ENCODE assay signal across 9 cellular contexts in the genomic region with DNA sequence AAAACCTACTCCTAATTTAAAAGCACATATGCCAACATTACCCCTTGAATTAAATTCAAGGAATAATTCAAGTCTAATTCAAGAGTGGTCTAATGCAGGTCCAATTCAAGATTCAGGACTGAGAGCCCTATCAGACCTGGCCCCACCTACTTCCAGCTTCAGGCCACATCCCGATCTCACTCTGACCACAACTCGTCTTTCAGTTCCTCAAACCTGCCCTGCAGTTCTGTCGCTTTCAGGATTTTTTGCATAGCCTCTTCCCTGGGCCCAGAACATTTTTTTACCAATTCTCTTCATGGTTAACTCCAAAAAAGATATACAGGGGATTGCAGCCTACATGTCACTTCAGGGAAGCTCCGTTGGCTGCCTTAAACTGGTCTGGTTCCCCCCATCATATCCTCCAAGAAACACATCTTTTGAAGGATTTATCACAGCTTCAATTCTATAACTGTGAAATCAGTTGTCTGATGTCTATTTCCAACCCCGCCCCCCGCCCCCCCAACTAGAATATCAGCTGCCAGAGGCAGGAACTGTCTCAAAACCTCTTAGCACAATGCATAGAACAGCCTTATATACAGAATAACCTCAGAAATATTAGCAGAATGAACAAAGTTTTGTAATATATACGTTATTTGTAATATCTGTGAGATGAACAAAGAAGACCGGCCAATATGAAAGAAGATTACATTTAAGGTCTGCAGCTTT. TPM values are rescaled to one million over a fixed set of nuclear protein-coding genes. Genes with fewer than 3 reads are reported as not detected.
A peak's percentile ranks its signal among the peaks of the same experiment; 100 is the strongest.
DNase-seq lines count a peak whose midpoint lies in the region; ATAC-seq and TF ChIP-seq lines count a peak whose summit lies in the region.
"Had no signal": no experiment of that assay in that cellular context is flagged by ENCODE, and none has a peak within 500 bp of the region (broad histone marks: within the 10 kb centered on the region; RNA-seq: fewer than 3 reads in every experiment).

No MANE protein-coding gene starts in this region.

- peaks cover 85% of the 10 kb centered on the region for H3K79me2 ChIP-seq in DOHH2 (ENCODE audit: control insufficient read depth, low read length)

- peak overlapping the region; percentile 81 for H3K27ac ChIP-seq in DOHH2 (ENCODE audit: low read depth, low read length)
- H3K27ac ChIP-seq in spleen: peak overlapping the region in 4 of 8 donors; percentile 36 to 53 (median 45)

- H3K4me3 ChIP-seq in DOHH2 (ENCODE audit: low read length): peak overlapping the region; percentile 51
- H3K4me3 ChIP-seq in spleen: peak overlapping the region in 1 of 8 donors; percentile 21

- no peak for TF ChIP-seq POLR2A in spleen (IDR thresholded peaks at IDR 0.05)

- peak overlapping the region; percentile 0 for H3K27ac Mint-ChIP-seq in activated CD8-positive, alpha-beta T cell treated with anti-CD3 and anti-CD28 coated beads, Interleukin-2, amount 10 ng/mL, durations not matched to agents 7 days and 5 days

- peaks cover 11% of the 10 kb centered on the region for H3F3A ChIP-seq in DOHH2 (ENCODE audit: control insufficient read depth, insufficient read depth)

- H3K4me1 ChIP-seq in DOHH2 (ENCODE audit: control insufficient read depth, low read length): peaks cover 78% of the 10 kb centered on the region
- H3K4me1 ChIP-seq in spleen: peaks cover 30 to 94% (median 71%) of the 10 kb centered on the region in 6 donors

- peaks cover 15% of the 10 kb centered on the region for H3K36me3 Mint-ChIP-seq in activated CD8-positive, alpha-beta T cell treated with anti-CD3 and anti-CD28 coated beads, Interleukin-2, amount 10 ng/mL, durations not matched to agents 7 days and 5 days (ENCODE audit: low read depth)

- TF ChIP-seq CTCF in DOHH2 (IDR thresholded peaks at IDR 0.05; ENCODE audit: low read depth, low read length, poor library complexity, severe bottlenecking): no peak
- no peak for TF ChIP-seq CTCF in spleen (IDR thresholded peaks at IDR 0.05 in 8 of 11, conservative IDR thresholded peaks at IDR 0.05 in 3 of 11)

- no peaks in the 10 kb centered on the region for H3K9me3 ChIP-seq in DOHH2 (ENCODE audit: control insufficient read depth, insufficient read depth, low read length)
- H3K9me3 ChIP-seq in spleen: no peaks in the 10 kb centered on the region

- no peaks in the 10 kb centered on the region for H3K9me3 Mint-ChIP-seq in activated CD8-positive, alpha-beta T cell treated with anti-CD3 and anti-CD28 coated beads, Interleukin-2, amount 10 ng/mL, durations not matched to agents 7 days and 5 days (ENCODE audit: insufficient read depth)

- intact Hi-C loops in spleen (cut with DNase I; ENCODE audit: low total_unique reads): no loop called here

- H3K4me1 Mint-ChIP-seq in activated CD8-positive, alpha-beta T cell treated with anti-CD3 and anti-CD28 coated beads, Interleukin-2, amount 10 ng/mL, durations not matched to agents 7 days and 5 days (ENCODE audit: low read depth): peaks cover 71% of the 10 kb centered on the region

- WGBS in spleen, 5 donors: 28 to 42% (median 35%) methylated on average over 7 to 8 of the region's 8 CpGs

- CTCF ChIA-PET in activated CD8-positive, alpha-beta T cell treated with anti-CD3 and anti-CD28 coated beads, Interleukin-2, amount 10 ng/mL, durations not matched to agents 7 days and 5 days (lab: Charles Lee): interaction anchor here (0.9 to 1.5 kb wide), 4 partner anchors 21 to 260 kb away, joined by 3 to 5 read pairs (median 4); a partner anchor contains a TSS

- POLR2A ChIA-PET in activated CD8-positive, alpha-beta T cell treated with anti-CD3 and anti-CD28 coated beads, Interleukin-2, amount 10 ng/mL, durations not matched to agents 7 days and 5 days (lab: Charles Lee): interaction anchor here (2.4 kb wide), 1 partner anchor 20 kb away, joined by 19 read pairs; a partner anchor contains a TSS

- H3K36me3 ChIP-seq in DOHH2 (ENCODE audit: control insufficient read depth, low read length): peaks cover 30% of the 10 kb centered on the region
- peaks cover 0 to 18% (median 0%) of the 10 kb centered on the region in 6 donors for H3K36me3 ChIP-seq in spleen

- H3K27me3 ChIP-seq in DOHH2 (ENCODE audit: control insufficient read depth, low read length): no peaks in the 10 kb centered on the region
- H3K27me3 ChIP-seq in spleen (replicated peaks in 1 of 7): no peaks in the 10 kb centered on the region

- H4K20me1 ChIP-seq in DOHH2 (ENCODE audit: control insufficient read depth, insufficient read depth, low read depth, low read length): peaks cover 32% of the 10 kb centered on the region

- H3K4me2 ChIP-seq in DOHH2 (ENCODE audit: low read length): peak overlapping the region; percentile 67

- H3K4me3 Mint-ChIP-seq in activated CD8-positive, alpha-beta T cell treated with anti-CD3 and anti-CD28 coated beads, Interleukin-2, amount 10 ng/mL, durations not matched to agents 7 days and 5 days: peak overlapping the region; percentile 13

- no peaks in the 10 kb centered on the region for H3K27me3 Mint-ChIP-seq in activated CD8-positive, alpha-beta T cell treated with anti-CD3 and anti-CD28 coated beads, Interleukin-2, amount 10 ng/mL, durations not matched to agents 7 days and 5 days (ENCODE audit: low read depth)

- ATAC-seq in GM19468 (IDR thresholded peaks at IDR 0.05; ENCODE audit: extremely low read depth, unreplicated experiment) (peak; percentile 84), HG03432 (IDR thresholded peaks at IDR 0.05; ENCODE audit: unreplicated experiment) (peak; percentile 84)
- ATAC-seq in activated CD8-positive, alpha-beta T cell treated with anti-CD3 and anti-CD28 coated beads, Interleukin-2, amount 10 ng/mL, durations not matched to agents 7 days and 5 days: peak; percentile 39

- no peaks in the 10 kb centered on the region for H3K9me2 ChIP-seq in DOHH2 (replicated peaks; ENCODE audit: control insufficient read depth, low read length)

- peak; percentile 48 for DNase-seq in activated CD8-positive, alpha-beta T cell treated with anti-CD3 and anti-CD28 coated beads, Interleukin-2, amount 10 ng/mL, durations not matched to agents 7 days and 5 days
- DNase-seq in HuH-7.5 (ENCODE audit: low spot score) (no peak), spleen (no peak)
- no peak for DNase-seq in stimulated activated CD4-positive, alpha-beta T cell treated with anti-CD3 and anti-CD28 coated beads, Interleukin-2, amount 100 ng/mL, for 24 hours
- DNase-seq in activated CD8-positive, alpha-beta memory T cell treated with anti-CD3 and anti-CD28 coated beads for 24 hours: no peak
- DNase-seq: stimulated activated CD4-positive, alpha-beta T cell treated with anti-CD3 and anti-CD28 coated beads, Interleukin-1b, Interleukin-23, amount 100 ng/mL, for 48 hours had no signal

RNA-seq across cellular contexts. Expression of a gene that starts 20.8 kb away (rescaled TPM):
- total RNA-seq in activated CD8-positive, alpha-beta T cell treated with anti-CD3 and anti-CD28 coated beads, Interleukin-2, amount 10 ng/mL, durations not matched to agents 7 days and 5 days: 10 to 100 TPM; 18.3 to 19.4 TPM
- 10 to 100 TPM; 29.3 to 55.1 (median 41.3) TPM for total RNA-seq in spleen
- polyA plus RNA-seq in spleen: 10 to 100 TPM in 2 of 3 donors, 1 to 10 TPM in 1; 8.7 to 13.9 (median 13.7) TPM
